ENCODE assay signal across 28 cellular contexts in the genomic region with DNA sequence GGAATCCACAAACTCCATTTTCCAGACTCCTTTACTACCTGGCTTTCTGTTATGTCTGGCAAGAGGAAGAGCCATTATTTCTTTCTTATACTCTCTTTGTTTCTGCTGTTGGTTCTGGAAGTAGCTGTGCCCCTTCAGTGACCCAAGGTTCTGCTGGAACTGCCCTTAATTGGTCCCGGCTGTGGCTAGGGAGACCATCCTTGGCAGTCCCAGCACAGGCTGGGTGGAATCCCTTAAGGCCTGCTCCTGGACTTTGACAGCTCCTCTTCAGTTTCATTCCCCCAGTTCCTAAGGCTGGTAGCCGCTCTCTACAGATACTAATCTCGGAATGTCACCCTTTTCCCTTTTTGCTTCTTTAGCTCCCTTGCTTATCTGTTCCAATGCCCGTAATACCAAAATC.
"Had no signal": no experiment of that assay in that cellular context is flagged by ENCODE, and none has a peak within 500 bp of the region (broad histone marks: within the 10 kb centered on the region; RNA-seq: fewer than 3 reads in every experiment).

No MANE protein-coding gene starts in this region.

- DNase-seq: hippocampal formation; kidney; left colon; left lung; lower lobe of right lung; mammary epithelial cell; mesendoderm; midbrain; mucosa of descending colon; naive thymus-derived CD4-positive, alpha-beta T cell; nucleus accumbens; pancreas; posterior cingulate gyrus; retina; right cardiac atrium; sigmoid colon; small intestine; spleen; stimulated activated CD4-positive, alpha-beta T cell treated with anti-CD3 and anti-CD28 coated beads, Interleukin-4, amount 100 ng/mL, for 24 hours; stimulated activated naive CD4-positive, alpha-beta T cell; substantia nigra; upper lobe of left lung had no signal

- H3K36me3 Mint-ChIP-seq: naive thymus-derived CD4-positive, alpha-beta T cell; natural killer cell treated with Interleukin-12 subunit alpha and Interleukin-12 subunit beta and Interleukin-15 and Interleukin-18, amount 100 ng/mL, for 72 hours; stimulated activated effector memory CD8-positive, alpha-beta T cell treated with anti-CD3 and anti-CD28 coated beads, Interleukin-12 subunit alpha, Interleukin-12 subunit beta, amount 100 ng/mL, for 72 hours had no signal

- H3K36me3 ChIP-seq: left lung, lower lobe of right lung, pancreas, prostate gland, sigmoid colon, spleen, tibial nerve, upper lobe of left lung, vagina had no signal

- ATAC-seq: left colon; left lung; lower lobe of right lung; mucosa of descending colon; naive thymus-derived CD4-positive, alpha-beta T cell; natural killer cell treated with Interleukin-12 subunit alpha and Interleukin-12 subunit beta and Interleukin-15 and Interleukin-18, amount 100 ng/mL, for 72 hours; pancreas; right cardiac atrium; stimulated activated effector memory CD8-positive, alpha-beta T cell treated with anti-CD3 and anti-CD28 coated beads, Interleukin-12 subunit alpha, Interleukin-12 subunit beta, amount 100 ng/mL, for 72 hours had no signal

- H3K27me3 ChIP-seq: left lung, pancreas, sigmoid colon, spleen, tibial nerve, upper lobe of left lung, vagina had no signal

- H3K27ac Mint-ChIP-seq: naive thymus-derived CD4-positive, alpha-beta T cell; natural killer cell treated with Interleukin-12 subunit alpha and Interleukin-12 subunit beta and Interleukin-15 and Interleukin-18, amount 100 ng/mL, for 72 hours; stimulated activated effector memory CD8-positive, alpha-beta T cell treated with anti-CD3 and anti-CD28 coated beads, Interleukin-12 subunit alpha, Interleukin-12 subunit beta, amount 100 ng/mL, for 72 hours; stimulated activated naive CD8-positive, alpha-beta T cell treated with anti-CD3 and anti-CD28 coated beads, Interleukin-15, Interleukin-2, amounts not matched to agents 100 ng/mL and 50 ng/mL, for 24 hours had no signal

- H3K4me3 ChIP-seq: left lung, lower lobe of right lung, mucosa of descending colon, pancreas, prostate gland, sigmoid colon, spleen, tibial nerve, upper lobe of left lung, vagina had no signal

- H3K4me1 Mint-ChIP-seq: stimulated activated effector memory CD8-positive, alpha-beta T cell treated with anti-CD3 and anti-CD28 coated beads, Interleukin-12 subunit alpha, Interleukin-12 subunit beta, amount 100 ng/mL, for 72 hours had no signal

- H3K4me3 Mint-ChIP-seq: naive thymus-derived CD4-positive, alpha-beta T cell; natural killer cell treated with Interleukin-12 subunit alpha and Interleukin-12 subunit beta and Interleukin-15 and Interleukin-18, amount 100 ng/mL, for 72 hours; stimulated activated effector memory CD8-positive, alpha-beta T cell treated with anti-CD3 and anti-CD28 coated beads, Interleukin-12 subunit alpha, Interleukin-12 subunit beta, amount 100 ng/mL, for 72 hours; stimulated activated naive CD8-positive, alpha-beta T cell treated with anti-CD3 and anti-CD28 coated beads, Interleukin-15, Interleukin-2, amounts not matched to agents 100 ng/mL and 50 ng/mL, for 24 hours had no signal

- H3K27me3 Mint-ChIP-seq: stimulated activated naive CD8-positive, alpha-beta T cell treated with anti-CD3 and anti-CD28 coated beads, Interleukin-15, Interleukin-2, amounts not matched to agents 100 ng/mL and 50 ng/mL, for 24 hours had no signal

- H3K9me3 ChIP-seq: left lung, lower lobe of right lung, mucosa of descending colon, pancreas, prostate gland, sigmoid colon, spleen, tibial nerve, upper lobe of left lung, vagina had no signal

- H3K27ac ChIP-seq: left lung, lower lobe of right lung, pancreas, prostate gland, sigmoid colon, spleen, tibial nerve, upper lobe of left lung, vagina had no signal

- H3K4me1 ChIP-seq: left lung, lower lobe of right lung, pancreas, prostate gland, sigmoid colon, spleen, tibial nerve, upper lobe of left lung, vagina had no signal
